Comparison of ENCODE assay signal across 8 cellular contexts in the genomic region with DNA sequence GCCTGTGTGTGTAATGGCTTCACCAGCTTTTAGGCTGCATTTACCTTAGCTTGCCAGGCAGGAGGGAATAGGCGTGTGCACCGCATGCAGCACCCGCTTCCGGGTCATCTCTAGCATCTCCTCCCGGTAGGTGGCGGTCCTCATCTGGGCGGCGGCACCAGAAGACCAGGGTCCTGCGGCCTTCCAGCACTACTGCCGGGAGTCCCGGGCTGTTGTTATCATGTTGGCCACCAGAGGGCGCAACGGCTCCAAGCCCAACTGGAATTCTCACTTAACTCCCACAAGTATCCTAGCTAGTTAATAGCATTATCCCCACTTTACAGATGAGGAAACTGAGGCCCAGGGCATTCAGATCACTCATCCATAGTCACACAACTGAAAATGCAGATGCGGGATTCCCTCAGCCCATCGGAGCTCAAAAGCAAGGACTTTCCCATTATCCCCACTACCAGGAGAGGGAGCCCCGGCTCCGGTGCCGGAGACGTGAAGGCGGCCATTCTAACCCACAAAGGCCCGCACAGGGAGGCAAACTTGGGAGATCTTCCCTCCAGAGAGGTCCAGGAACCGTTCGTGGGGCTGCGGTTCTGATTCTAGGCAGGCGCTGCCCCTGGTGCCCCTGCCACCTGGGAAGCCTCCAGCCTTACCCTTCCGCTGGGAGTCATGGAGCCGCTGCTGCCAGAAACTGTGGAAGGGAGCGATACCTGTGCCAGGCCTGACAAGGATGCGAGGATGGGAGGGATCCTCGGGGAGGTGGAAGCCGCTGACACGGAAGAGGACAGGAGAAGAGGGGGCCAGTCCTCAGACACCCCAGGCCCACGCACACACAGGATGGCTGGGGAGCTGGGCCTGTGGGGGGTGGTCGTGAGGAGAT. TPM values are rescaled to one million over a fixed set of nuclear protein-coding genes. Genes with fewer than 3 reads are reported as not detected.
DNase-seq lines count a peak whose midpoint lies in the region; ATAC-seq and TF ChIP-seq lines count a peak whose summit lies in the region.

No MANE protein-coding gene starts in this region.

- H3K36me3 Mint-ChIP-seq in endothelial cell (ENCODE audit: low read depth, unreplicated experiment): no peaks in the 10 kb centered on the region

- DNase-seq in AG08396 (ENCODE audit: low spot score) (peak; percentile 79), NOMO-1 (lab: John Stamatoyannopoulos, UW; ENCODE audit: unreplicated experiment in 2 of 2) (peak; percentile 65 to 78), endothelial cell (ENCODE audit: low spot score) (peak; percentile 87), mucosa of gallbladder (ENCODE audit: low spot score) (peak; percentile 66)
- peak; percentile 10 to 42 for DNase-seq in activated CD8-positive, alpha-beta memory T cell treated with anti-CD3 and anti-CD28 coated beads for 1 hour (ENCODE audit: extremely low read depth in 1 of 2, low read depth in 1 of 2)
- DNase-seq in stimulated activated CD8-positive, alpha-beta memory T cell treated with anti-CD3 and anti-CD28 coated beads, Interleukin-7, amount 100 ng/mL, for 48 hours (ENCODE audit: extremely low read depth in 1 of 2, low read depth in 1 of 2): peak; percentile 45 to 72

- TF ChIP-seq CTCF in endothelial cell (IDR thresholded peaks at IDR 0.05; ENCODE audit: unreplicated experiment): peak; percentile 99

- H3K4me3 Mint-ChIP-seq in endothelial cell (ENCODE audit: unreplicated experiment): no peak overlapping the region

- peaks cover 18% of the 10 kb centered on the region for H3K4me1 Mint-ChIP-seq in endothelial cell (ENCODE audit: unreplicated experiment)

- ATAC-seq in GM18873 (IDR thresholded peaks at IDR 0.05; ENCODE audit: low FRiP score, unreplicated experiment) (peak; percentile 60), HG03460 (IDR thresholded peaks at IDR 0.05; ENCODE audit: unreplicated experiment) (peak; percentile 71)

- H3K27ac Mint-ChIP-seq in endothelial cell (ENCODE audit: unreplicated experiment): no peak overlapping the region

- H3K9me3 Mint-ChIP-seq in endothelial cell (ENCODE audit: unreplicated experiment): no peaks in the 10 kb centered on the region

- peaks cover 16% of the 10 kb centered on the region for H3K27me3 Mint-ChIP-seq in endothelial cell (ENCODE audit: unreplicated experiment)

RNA-seq across cellular contexts. Expression of a gene that starts 23.9 kb away (rescaled TPM):
- total RNA-seq in endothelial cell (ENCODE audit: unreplicated experiment) (5.8 TPM), mucosa of gallbladder (103 TPM)

Comparison
In these comparisons a context has a peak if more than half of its experiments do, and no peak if none do; other contexts are left out.
1. Peak in every context shown above with its lines: DNase-seq and ATAC-seq.
2. DNase-seq: peak in every context shown above with its lines; median percentile 87 in endothelial cell; 79 in AG08396; 72 in NOMO-1; 66 in mucosa of gallbladder; 58 in stimulated activated CD8-positive, alpha-beta memory T cell treated with anti-CD3 and anti-CD28 coated beads, Interleukin-7, amount 100 ng/mL, for 48 hours; 26 in activated CD8-positive, alpha-beta memory T cell treated with anti-CD3 and anti-CD28 coated beads for 1 hour.
3. RNA of a gene that starts 23.9 kb away (total RNA-seq): 103 TPM in mucosa of gallbladder (single experiment); 5.8 TPM in endothelial cell (single experiment); every median in the first group is over 10 times any median in the second.